In genomic region chr4:59222231-59222630, GRCh38 we compare ENCODE assay signal across 28 cellular contexts.
"Had no signal": no experiment of that assay in that cellular context is flagged by ENCODE, and none has a peak within 500 bp of the region (broad histone marks: within the 10 kb centered on the region; RNA-seq: fewer than 3 reads in every experiment).

No MANE protein-coding gene starts in this region.

- H3K4me1 ChIP-seq: neural progenitor cell, parathyroid adenoma, psoas muscle, spleen, suprapubic skin, testis, upper lobe of left lung, vagina had no signal

- ATAC-seq: natural killer cell; psoas muscle; right cardiac atrium; sciatic nerve; stimulated activated memory B cell treated with anti-CD40 and anti-IgM and Interleukin-4, amounts not matched to agents 10 μg/mL and 1 μg/mL and 100 μg/mL, for 72 hours; stimulated activated naive CD8-positive, alpha-beta T cell treated with anti-CD3 and anti-CD28 coated beads, Interleukin-15, amount 100 ng/mL, for 72 hours; stimulated activated naive CD8-positive, alpha-beta T cell treated with anti-CD3 and anti-CD28 coated beads, Interleukin-15, Interleukin-2, amounts not matched to agents 100 U/mL and 50 U/mL, for 24 hours had no signal

- H2AFZ ChIP-seq: parathyroid adenoma had no signal

- H3K79me2 ChIP-seq: parathyroid adenoma had no signal

- H3K27ac ChIP-seq: neural progenitor cell, ovary, parathyroid adenoma, psoas muscle, skin epidermis, spleen, suprapubic skin, testis, tibial artery, upper lobe of left lung, vagina had no signal

- DNase-seq: natural killer cell; occipital lobe; ovary; posterior cingulate gyrus; psoas muscle; right cardiac atrium; spleen; stimulated activated CD4-positive, alpha-beta T cell treated with anti-CD3 and anti-CD28 coated beads, Interleukin-12 subunit alpha, Interleukin-12 subunit beta, amount 100 ng/mL, for 4 hours; stimulated activated CD4-positive, alpha-beta T cell treated with anti-CD3 and anti-CD28 coated beads, Interleukin-1b, Interleukin-23, amount 100 ng/mL, for 48 hours; stimulated activated CD4-positive, alpha-beta T cell treated with anti-CD3 and anti-CD28 coated beads, Interleukin-4, amount 100 ng/mL, for 1 hour; stimulated activated CD4-positive, alpha-beta T cell treated with anti-CD3 and anti-CD28 coated beads, Interleukin-4, amount 100 ng/mL, for 4 hours; stimulated activated CD8-positive, alpha-beta memory T cell treated with anti-CD3 and anti-CD28 coated beads, Interleukin-4, amount 100 ng/mL, for 48 hours; stimulated activated naive CD4-positive, alpha-beta T cell; stimulated activated naive CD8-positive, alpha-beta T cell treated with anti-CD3 and anti-CD28 coated beads, Interleukin-15, amount 100 ng/mL, for 72 hours; stimulated activated naive CD8-positive, alpha-beta T cell treated with anti-CD3 and anti-CD28 coated beads, Interleukin-15, Interleukin-2, amounts not matched to agents 100 U/mL and 50 U/mL, for 24 hours; substantia nigra; testis; tibial artery; trophoblast cell; upper lobe of left lung had no signal

- H3K4me2 ChIP-seq: neural progenitor cell, smooth muscle cell had no signal

- H3K27me3 ChIP-seq: neural progenitor cell, ovary, spleen, suprapubic skin, testis, tibial artery, upper lobe of left lung, vagina had no signal

- H3K9ac ChIP-seq: neural progenitor cell, parathyroid adenoma had no signal

- H3K4me3 ChIP-seq: neural progenitor cell, ovary, psoas muscle, skin epidermis, smooth muscle cell, spleen, suprapubic skin, testis, tibial artery, upper lobe of left lung, vagina had no signal

- H3K36me3 ChIP-seq: neural progenitor cell, ovary, spleen, suprapubic skin, tibial artery, upper lobe of left lung, vagina had no signal

- H3K9me3 ChIP-seq: ovary, suprapubic skin, testis, tibial artery, upper lobe of left lung, vagina had no signal
